ENCODE assay signal across 19 cellular contexts in the genomic region with DNA sequence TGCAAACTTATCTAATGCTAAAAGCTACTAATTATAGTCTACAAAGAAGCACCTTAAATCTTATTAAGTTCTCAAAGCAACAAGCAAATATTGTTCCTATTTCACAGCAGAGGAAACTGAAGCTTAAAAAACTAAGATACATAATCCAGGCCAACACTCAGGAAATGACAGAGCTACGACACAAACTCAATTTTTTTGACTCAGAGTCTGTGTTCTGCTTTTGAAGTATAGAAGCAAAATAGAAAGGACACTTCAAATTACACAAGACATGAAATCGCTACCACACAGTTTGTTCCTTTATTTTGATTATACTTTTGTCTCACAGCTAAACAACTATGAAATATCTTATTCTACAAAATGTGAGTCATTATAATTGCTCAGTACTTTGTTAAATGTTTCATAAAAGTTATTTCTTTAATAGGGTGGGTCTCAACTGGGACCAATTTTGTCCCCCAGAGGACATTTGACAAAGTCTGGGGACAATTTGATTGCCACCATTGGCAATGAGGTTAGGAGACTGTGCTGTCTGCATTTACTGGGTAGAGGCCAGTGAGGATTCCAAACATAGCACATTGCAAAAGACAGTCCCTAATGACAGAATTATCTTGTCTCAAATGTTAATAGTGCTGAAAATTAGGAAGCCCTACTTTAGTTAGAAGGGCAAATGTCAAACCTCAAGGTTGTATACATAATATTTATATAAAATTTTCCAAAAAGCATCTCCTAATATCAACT.
DNase-seq lines count a peak whose midpoint lies in the region; ATAC-seq and TF ChIP-seq lines count a peak whose summit lies in the region.
"Had no signal": no experiment of that assay in that cellular context is flagged by ENCODE, and none has a peak within 500 bp of the region (broad histone marks: within the 10 kb centered on the region; RNA-seq: fewer than 3 reads in every experiment).

No MANE protein-coding gene starts in this region.

- H3K4me1 ChIP-seq in endodermal cell (ENCODE audit: control insufficient read depth, insufficient read depth, low read length) (no peaks in the 10 kb centered on the region), mesodermal cell (ENCODE audit: control insufficient read depth, insufficient read depth, low read length, poor library complexity, severe bottlenecking) (peaks cover 17% of the 10 kb centered on the region), adrenal gland (replicated peaks in 1 of 2) (peaks cover 0 to 17% of the 10 kb centered on the region in 2 donors)

- H3K27me3 Mint-ChIP-seq in endodermal cell (ENCODE audit: insufficient read depth), result no peaks in the 10 kb centered on the region
- H3K27me3 Mint-ChIP-seq: activated naive CD8-positive, alpha-beta T cell treated with anti-CD3 and anti-CD28 coated beads for 36 hours had no signal

- H3K36me3 Mint-ChIP-seq in endodermal cell (ENCODE audit: low read depth), result no peaks in the 10 kb centered on the region
- H3K36me3 Mint-ChIP-seq: activated naive CD8-positive, alpha-beta T cell treated with anti-CD3 and anti-CD28 coated beads for 36 hours had no signal

- H3K36me3 ChIP-seq in endodermal cell (ENCODE audit: control insufficient read depth, insufficient read depth, low read length) (no peaks in the 10 kb centered on the region), mesodermal cell (ENCODE audit: control insufficient read depth, insufficient read depth, low read length) (no peaks in the 10 kb centered on the region), adrenal gland (replicated peaks in 1 of 2) (peaks cover 0 to 10% of the 10 kb centered on the region in 2 donors)
- H3K36me3 ChIP-seq: vagina had no signal

- H3K9me3 ChIP-seq in endodermal cell (ENCODE audit: control insufficient read depth, low read length), result no peaks in the 10 kb centered on the region
- no peaks in the 10 kb centered on the region for H3K9me3 ChIP-seq in mesodermal cell (ENCODE audit: control insufficient read depth, low read length)
- no peaks in the 10 kb centered on the region for H3K9me3 ChIP-seq in adrenal gland (replicated peaks in 1 of 3)
- H3K9me3 ChIP-seq: psoas muscle, stomach, vagina had no signal

- intact Hi-C loops in adrenal gland (cut with DNase I), result no loop called here

- no peak overlapping the region for H3K9ac ChIP-seq in endodermal cell (ENCODE audit: extremely low read depth, low read length, poor library complexity, severe bottlenecking)

- peaks cover 11% of the 10 kb centered on the region for H3K4me1 Mint-ChIP-seq in endodermal cell
- H3K4me1 Mint-ChIP-seq: activated naive CD8-positive, alpha-beta T cell treated with anti-CD3 and anti-CD28 coated beads for 36 hours had no signal

- ATAC-seq in HG02970 (IDR thresholded peaks at IDR 0.05; ENCODE audit: low FRiP score, unreplicated experiment) (no peak), GM21390 (IDR thresholded peaks at IDR 0.05; ENCODE audit: unreplicated experiment) (no peak)
- ATAC-seq: psoas muscle had no signal

- peak overlapping the region; percentile 36 for H3K4me3 ChIP-seq in endodermal cell (ENCODE audit: low read length)
- H3K4me3 ChIP-seq in mesodermal cell (ENCODE audit: extremely low read depth, insufficient read depth, low read length, poor library complexity, severe bottlenecking), result no peak overlapping the region
- H3K4me3 ChIP-seq in adrenal gland, result no peak overlapping the region
- H3K4me3 ChIP-seq: psoas muscle, stomach, vagina had no signal

- H3K27me3 ChIP-seq in endodermal cell (ENCODE audit: control insufficient read depth, insufficient read depth, low read length, poor library complexity, severe bottlenecking), result no peaks in the 10 kb centered on the region
- no peaks in the 10 kb centered on the region for H3K27me3 ChIP-seq in adrenal gland
- H3K27me3 ChIP-seq: stomach, vagina had no signal

- no peak overlapping the region for H3K27ac ChIP-seq in endodermal cell (ENCODE audit: low read depth, low read length)
- H3K27ac ChIP-seq in mesodermal cell (ENCODE audit: low read depth, low read length, severe bottlenecking), result peak overlapping the region; percentile 11
- no peak overlapping the region for H3K27ac ChIP-seq in adrenal gland
- H3K27ac ChIP-seq: psoas muscle, vagina had no signal

- DNase-seq in AML-193 (lab: John Stamatoyannopoulos, UW) (peak; percentile 83 to 84), Kasumi-1 (lab: John Stamatoyannopoulos, UW) (peak; percentile 40 to 42), endodermal cell (no peak), 8988T (no peak), adrenal gland (no peak)
- DNase-seq: activated CD4-positive, alpha-beta T cell treated with anti-CD3 and anti-CD28 coated beads, Interleukin-2, amount 50 U/mL, for 48 hours; activated naive CD8-positive, alpha-beta T cell treated with anti-CD3 and anti-CD28 coated beads for 36 hours; activated T-cell treated with anti-CD3 and anti-CD28 coated beads, Interleukin-2, amount 50 U/mL, for 48 hours; Calu3; effector CD4-positive, alpha-beta T cell; GDM1; NCI-H187 treated with DMSO at 0.1 percent for 48 hours; NCI-H446 treated with DMSO at 0.1 percent for 48 hours; psoas muscle; stomach had no signal

- no peak overlapping the region for H3K4me3 Mint-ChIP-seq in endodermal cell
- H3K4me3 Mint-ChIP-seq: activated naive CD8-positive, alpha-beta T cell treated with anti-CD3 and anti-CD28 coated beads for 36 hours had no signal

- no peak for TF ChIP-seq CTCF in endodermal cell (conservative IDR thresholded peaks at IDR 0.05)
- no peak for TF ChIP-seq CTCF in adrenal gland (IDR thresholded peaks at IDR 0.05)

- H3K9me3 Mint-ChIP-seq in endodermal cell, result no peaks in the 10 kb centered on the region
- H3K9me3 Mint-ChIP-seq: activated naive CD8-positive, alpha-beta T cell treated with anti-CD3 and anti-CD28 coated beads for 36 hours had no signal

- TF ChIP-seq POLR2A in adrenal gland (IDR thresholded peaks at IDR 0.05), result no peak

- peak overlapping the region; percentile 40 for H3K27ac Mint-ChIP-seq in endodermal cell
- H3K27ac Mint-ChIP-seq: activated naive CD8-positive, alpha-beta T cell treated with anti-CD3 and anti-CD28 coated beads for 36 hours had no signal

- 95 to 100% methylated on average over 1 to 2 of the region's 2 CpGs for WGBS in endodermal cell (ENCODE audit: insufficient coverage in 1 of 2, insufficient read length in 1 of 2), 2 experiments
- WGBS in mesodermal cell (ENCODE audit: insufficient coverage in 2 of 2), 2 experiments, result no CpG with 5 or more reads among the region's 2 CpGs
- WGBS in adrenal gland, 4 donors, result 54 to 75% (median 66%) methylated on average over 2 of the region's 2 CpGs

Comparison
In these comparisons a context has a peak if more than half of its experiments do, and no peak if none do; other contexts are left out.
1. DNase-seq: peak in AML-193 (2 of 2) and Kasumi-1 (2 of 2); none in endodermal cell (single experiment), 8988T (single experiment) and adrenal gland (0 of 7).